8 cellular contexts compared by ENCODE assay signal in the genomic region with DNA sequence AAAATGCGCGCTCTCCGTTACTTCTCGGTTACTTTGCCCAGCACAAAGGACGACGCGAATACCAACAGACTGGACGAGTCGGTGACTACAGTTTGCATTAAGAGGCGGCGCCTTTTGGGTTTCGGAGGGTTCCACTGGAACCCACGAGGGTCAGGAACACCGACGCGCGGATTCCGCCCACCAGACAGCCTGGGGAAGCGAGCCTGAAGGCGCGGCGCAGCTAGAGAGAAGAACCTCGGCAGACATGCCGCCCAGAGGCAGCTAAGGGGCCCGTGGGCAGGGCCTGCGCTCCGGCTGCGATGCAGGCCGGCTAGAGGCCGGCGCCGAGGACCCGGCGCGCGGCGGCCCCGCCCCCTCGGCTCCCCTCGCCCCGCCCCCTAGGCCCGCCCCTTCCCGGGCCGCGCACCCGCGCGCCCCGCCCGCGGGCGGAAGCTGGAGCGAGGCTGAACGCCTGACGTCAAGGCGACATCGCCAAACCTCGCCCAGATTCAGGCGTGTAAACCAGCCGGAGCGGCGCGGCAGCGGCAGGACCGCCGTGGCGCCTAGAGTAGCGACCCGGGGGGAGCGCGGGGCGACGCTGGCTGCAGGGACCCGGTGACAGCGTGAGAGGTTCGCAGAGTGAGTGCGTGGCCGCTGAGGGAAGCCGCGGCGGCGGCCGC. TPM values are rescaled to one million over a fixed set of nuclear protein-coding genes. Genes with fewer than 3 reads are reported as not detected.
DNase-seq lines count a peak whose midpoint lies in the region; ATAC-seq and TF ChIP-seq lines count a peak whose summit lies in the region.

TSS of gene RAP1B (plus strand) at position 465 of the 659 bp plus-strand sequence. CDS start 37,826 bp downstream, outside the sequence.

- H3K9me2 ChIP-seq in hepatocyte (replicated peaks; ENCODE audit: insufficient read depth): no peaks in the 10 kb centered on the region

- no peaks in the 10 kb centered on the region for H3K36me3 ChIP-seq in hepatocyte (replicated peaks; ENCODE audit: insufficient read depth, low read depth)
- H3K36me3 ChIP-seq in aorta (ENCODE audit: control insufficient read depth in 1 of 2, insufficient read depth in 2 of 2, low read length in 1 of 2): no peaks in the 10 kb centered on the region

- H3K79me2 ChIP-seq in hepatocyte: peaks cover 44% of the 10 kb centered on the region

- H3K27me3 ChIP-seq in hepatocyte (no peaks in the 10 kb centered on the region), aorta (ENCODE audit: control insufficient read depth in 1 of 2, insufficient read depth in 2 of 2, low read length in 1 of 2) (no peaks in the 10 kb centered on the region)

- peak within 1 kb of the TSS; percentile 78 for H3K4me2 ChIP-seq in hepatocyte

- ATAC-seq in GM18508 (IDR thresholded peaks at IDR 0.05; ENCODE audit: insufficient read depth, unreplicated experiment) (peak; percentile 49), HG02970 (IDR thresholded peaks at IDR 0.05; ENCODE audit: low FRiP score, unreplicated experiment) (peak; percentile 90), aorta (ENCODE audit: low FRiP score) (peak; percentile 98)

- H3K27ac ChIP-seq in hepatocyte (peak within 1 kb of the TSS; percentile 100), aorta (ENCODE audit: low read depth in 1 of 2, low read length in 2 of 2) (peak within 1 kb of the TSS; percentile 98 to 100)

- peak; percentile 31 for DNase-seq in NCI-H187 treated with DMSO at 0.1 percent for 48 hours (lab: John Stamatoyannopoulos, UW)
- peak; percentile 86 for DNase-seq in T-helper 9 cell
- peak; percentile 78 for DNase-seq in astrocyte of the cerebellum (ENCODE audit: low read depth)
- DNase-seq in hepatocyte (ENCODE audit: low spot score): peak; percentile 96
- peak; percentile 70 for DNase-seq in renal cortical epithelial cell (ENCODE audit: low read depth)
- peak; percentile 94 to 96 for DNase-seq in aorta

- intact Hi-C loops in aorta (cut with DNase I): loop anchor here (2.0 to 10.0 kb wide), 4 partner anchors 76 to 246 kb away; partner anchors contain the start of gene NUP107 (in 1 of the 2)

- WGBS in hepatocyte (ENCODE audit: low lambda C conversion rate, missing lambda C conversion rate): under 1% methylated on average over 43 of the region's 83 CpGs
- WGBS in aorta, 2 donors: 0 to 1% methylated on average over 78 to 83 of the region's 83 CpGs

- TF ChIP-seq CTCF in astrocyte of the cerebellum (IDR thresholded peaks at IDR 0.05; ENCODE audit: low read depth, low read length, missing control alignments) (peak; percentile 2), hepatocyte (IDR thresholded peaks at IDR 0.05; ENCODE audit: poor library complexity) (no peak)

- peaks cover 23% of the 10 kb centered on the region for H3K4me1 ChIP-seq in hepatocyte (ENCODE audit: insufficient read depth)
- H3K4me1 ChIP-seq in aorta (ENCODE audit: control insufficient read depth in 1 of 2, insufficient read depth in 2 of 2, low read length in 2 of 2): no peaks in the 10 kb centered on the region

- H3K4me3 ChIP-seq in astrocyte of the cerebellum (ENCODE audit: low read depth, low read length): peak within 1 kb of the TSS; percentile 75
- H3K4me3 ChIP-seq in hepatocyte: peak within 1 kb of the TSS; percentile 77
- H3K4me3 ChIP-seq in aorta (ENCODE audit: low read length in 2 of 2): peak within 1 kb of the TSS; percentile 91 to 99

- H3K9me3 ChIP-seq in hepatocyte (ENCODE audit: low read depth) (no peaks in the 10 kb centered on the region), aorta (ENCODE audit: control insufficient read depth, low read length) (no peaks in the 10 kb centered on the region)

- in situ Hi-C loops in astrocyte of the cerebellum (cut with HindIII; ENCODE audit: low sequenced_read_pairs): no loop called here

- peaks cover 33% of the 10 kb centered on the region for H4K20me1 ChIP-seq in hepatocyte (ENCODE audit: insufficient read depth, poor library complexity, severe bottlenecking)

- H2AFZ ChIP-seq in hepatocyte: peak within 1 kb of the TSS; percentile 94

RNA-seq across cellular contexts. Expression of gene RAP1B, which starts in this region (rescaled TPM):
- total RNA-seq in hepatocyte (257 and 264 TPM in 2 replicates), renal cortical epithelial cell (259 and 270 TPM in 2 replicates), aorta (100 to 1,000 TPM; 166 to 173 TPM)
- polyA plus RNA-seq in hepatocyte (164 and 179 TPM in 2 replicates), aorta (100 to 1,000 TPM; 113 to 163 TPM)

Comparison
In these comparisons a context has a peak if more than half of its experiments do, and no peak if none do; other contexts are left out.
1. Peak in every context shown above with its lines: DNase-seq, ATAC-seq, H3K4me3 ChIP-seq and H3K27ac ChIP-seq.
2. DNase-seq: peak in every context shown above with its lines; median percentile 96 in hepatocyte; 95 in aorta; 86 in T-helper 9 cell; 78 in astrocyte of the cerebellum; 70 in renal cortical epithelial cell; 31 in NCI-H187 treated with DMSO at 0.1 percent for 48 hours.